In the genomic region with DNA sequence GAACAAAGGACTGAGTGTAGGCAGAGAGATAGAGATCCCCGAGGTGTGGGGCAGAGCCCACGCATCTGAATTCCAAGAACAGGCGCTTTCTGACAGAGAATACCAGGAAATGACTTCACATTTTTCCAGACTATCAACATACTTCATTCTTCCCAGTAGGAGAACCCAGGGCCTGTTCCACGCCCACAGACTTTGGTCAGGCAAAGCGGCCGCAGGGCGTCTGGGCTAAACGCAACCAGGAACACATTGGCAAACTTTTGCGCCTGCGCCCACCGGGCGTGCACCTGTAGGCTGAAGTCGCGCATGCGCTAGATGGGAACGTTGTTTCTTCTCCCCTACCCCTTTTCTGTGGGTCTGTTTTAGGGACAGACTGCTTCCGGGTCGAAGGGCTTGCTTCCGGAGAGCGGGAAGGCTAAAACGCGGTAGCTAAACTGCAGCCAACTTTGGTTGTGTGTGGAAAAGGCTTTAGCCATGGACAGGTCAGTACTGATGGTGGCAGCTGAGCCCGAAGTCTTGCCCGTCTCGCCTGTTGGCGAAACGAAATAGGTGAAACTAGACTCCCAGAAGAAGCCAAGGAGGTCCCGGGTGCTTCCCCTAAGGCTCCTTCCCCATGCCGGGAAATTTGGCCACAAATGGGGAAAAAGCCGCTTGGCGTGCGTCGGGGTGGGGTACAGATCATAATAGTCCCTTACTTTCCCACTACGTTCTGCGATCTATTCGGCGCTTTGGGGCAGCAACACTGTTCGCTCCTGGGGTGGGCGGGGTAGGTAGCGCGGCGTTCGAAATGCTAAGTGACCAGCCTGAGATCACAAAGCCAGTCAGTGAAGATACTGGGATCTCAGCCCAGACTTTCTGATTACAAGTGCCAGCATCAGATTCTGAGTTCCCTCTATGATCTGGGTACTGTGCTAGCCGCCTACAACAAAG, we compare ENCODE assay signal across 1 cellular context.
TF ChIP-seq lines count a peak whose summit lies in the region.

A gene (plus strand): TSS at position 384 of the 927 bp plus-strand sequence. CDS start 88 bp downstream, at position 472.

TF ChIP-seq in SK-N-SH treated with all-trans-retinoic acid at 6 μM for 48 hours, 23 proteins besides CTCF, POLR2A, EP300 and RAD21 (continued from another document):
- TF ChIP-seq, protein P1, sequence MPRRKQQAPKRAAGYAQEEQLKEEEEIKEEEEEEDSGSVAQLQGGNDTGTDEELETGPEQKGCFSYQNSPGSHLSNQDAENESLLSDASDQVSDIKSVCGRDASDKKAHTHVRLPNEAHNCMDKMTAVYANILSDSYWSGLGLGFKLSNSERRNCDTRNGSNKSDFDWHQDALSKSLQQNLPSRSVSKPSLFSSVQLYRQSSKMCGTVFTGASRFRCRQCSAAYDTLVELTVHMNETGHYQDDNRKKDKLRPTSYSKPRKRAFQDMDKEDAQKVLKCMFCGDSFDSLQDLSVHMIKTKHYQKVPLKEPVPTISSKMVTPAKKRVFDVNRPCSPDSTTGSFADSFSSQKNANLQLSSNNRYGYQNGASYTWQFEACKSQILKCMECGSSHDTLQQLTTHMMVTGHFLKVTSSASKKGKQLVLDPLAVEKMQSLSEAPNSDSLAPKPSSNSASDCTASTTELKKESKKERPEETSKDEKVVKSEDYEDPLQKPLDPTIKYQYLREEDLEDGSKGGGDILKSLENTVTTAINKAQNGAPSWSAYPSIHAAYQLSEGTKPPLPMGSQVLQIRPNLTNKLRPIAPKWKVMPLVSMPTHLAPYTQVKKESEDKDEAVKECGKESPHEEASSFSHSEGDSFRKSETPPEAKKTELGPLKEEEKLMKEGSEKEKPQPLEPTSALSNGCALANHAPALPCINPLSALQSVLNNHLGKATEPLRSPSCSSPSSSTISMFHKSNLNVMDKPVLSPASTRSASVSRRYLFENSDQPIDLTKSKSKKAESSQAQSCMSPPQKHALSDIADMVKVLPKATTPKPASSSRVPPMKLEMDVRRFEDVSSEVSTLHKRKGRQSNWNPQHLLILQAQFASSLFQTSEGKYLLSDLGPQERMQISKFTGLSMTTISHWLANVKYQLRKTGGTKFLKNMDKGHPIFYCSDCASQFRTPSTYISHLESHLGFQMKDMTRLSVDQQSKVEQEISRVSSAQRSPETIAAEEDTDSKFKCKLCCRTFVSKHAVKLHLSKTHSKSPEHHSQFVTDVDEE (CRISPR knock-in tag; IDR thresholded peaks at IDR 0.05), result peak; percentile 22; the same call in 1 of the 2 replicates
- TF ChIP-seq, protein P2, sequence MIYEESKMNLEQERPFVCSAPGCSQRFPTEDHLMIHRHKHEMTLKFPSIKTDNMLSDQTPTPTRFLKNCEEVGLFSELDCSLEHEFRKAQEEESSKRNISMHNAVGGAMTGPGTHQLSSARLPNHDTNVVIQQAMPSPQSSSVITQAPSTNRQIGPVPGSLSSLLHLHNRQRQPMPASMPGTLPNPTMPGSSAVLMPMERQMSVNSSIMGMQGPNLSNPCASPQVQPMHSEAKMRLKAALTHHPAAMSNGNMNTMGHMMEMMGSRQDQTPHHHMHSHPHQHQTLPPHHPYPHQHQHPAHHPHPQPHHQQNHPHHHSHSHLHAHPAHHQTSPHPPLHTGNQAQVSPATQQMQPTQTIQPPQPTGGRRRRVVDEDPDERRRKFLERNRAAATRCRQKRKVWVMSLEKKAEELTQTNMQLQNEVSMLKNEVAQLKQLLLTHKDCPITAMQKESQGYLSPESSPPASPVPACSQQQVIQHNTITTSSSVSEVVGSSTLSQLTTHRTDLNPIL (CRISPR knock-in tag; IDR thresholded peaks at IDR 0.05; ENCODE audit: low read depth), result no peak
